In genomic region chr1:234965128-234965527, GRCh38 we compare ENCODE assay signal across 9 cellular contexts.
DNase-seq lines count a peak whose midpoint lies in the region; ATAC-seq and TF ChIP-seq lines count a peak whose summit lies in the region.
"Had no signal": no experiment of that assay in that cellular context is flagged by ENCODE, and none has a peak within 500 bp of the region (broad histone marks: within the 10 kb centered on the region; RNA-seq: fewer than 3 reads in every experiment).

No MANE protein-coding gene starts in this region.

- TF ChIP-seq CTCF in heart left ventricle (IDR thresholded peaks at IDR 0.05), result no peak
- no peak for TF ChIP-seq CTCF in lower lobe of right lung (IDR thresholded peaks at IDR 0.05)
- no peak for TF ChIP-seq CTCF in upper lobe of left lung (IDR thresholded peaks at IDR 0.05)

- H3K27ac ChIP-seq in heart left ventricle, result peak overlapping the region in 10 of 12 donors; percentile 24 to 99 (median 74)
- H3K27ac ChIP-seq in lower lobe of right lung, result peak overlapping the region; percentile 86
- H3K27ac ChIP-seq in upper lobe of left lung, result peak overlapping the region; percentile 48 to 89 (median 88)

- no peaks in the 10 kb centered on the region for H3K9me3 ChIP-seq in heart left ventricle
- H3K9me3 ChIP-seq in lower lobe of right lung, result no peaks in the 10 kb centered on the region
- H3K9me3 ChIP-seq in upper lobe of left lung, result no peaks in the 10 kb centered on the region

- peaks cover 9 to 74% (median 57%) of the 10 kb centered on the region in 12 donors for H3K4me1 ChIP-seq in heart left ventricle
- H3K4me1 ChIP-seq in lower lobe of right lung, result peaks cover 72% of the 10 kb centered on the region
- H3K4me1 ChIP-seq in upper lobe of left lung, result peaks cover 65 to 70% (median 66%) of the 10 kb centered on the region in 4 donors

- H3K27me3 Mint-ChIP-seq in activated naive CD8-positive, alpha-beta T cell treated with anti-CD3 and anti-CD28 coated beads, Interleukin-2, amount 10 ng/mL, durations not matched to agents 7 days and 5 days, result no peaks in the 10 kb centered on the region

- no peaks in the 10 kb centered on the region for H3K36me3 ChIP-seq in heart left ventricle
- no peaks in the 10 kb centered on the region for H3K36me3 ChIP-seq in lower lobe of right lung
- H3K36me3 ChIP-seq in upper lobe of left lung, result no peaks in the 10 kb centered on the region

- H3K4me3 Mint-ChIP-seq in activated naive CD8-positive, alpha-beta T cell treated with anti-CD3 and anti-CD28 coated beads, Interleukin-2, amount 10 ng/mL, durations not matched to agents 7 days and 5 days, result peak overlapping the region; percentile 46

- ATAC-seq in heart left ventricle (no peak), left cardiac atrium (no peak), lower lobe of right lung (no peak), upper lobe of left lung (ENCODE audit: low FRiP score in 2 of 2) (no peak)
- ATAC-seq in activated naive CD8-positive, alpha-beta T cell treated with anti-CD3 and anti-CD28 coated beads, Interleukin-2, amount 10 ng/mL, durations not matched to agents 7 days and 5 days (ENCODE audit: low read depth), result no peak

- DNase-seq in heart left ventricle (no peak), left cardiac atrium (no peak), lower lobe of right lung (no peak), upper lobe of left lung (no peak), NCI-H1436 treated with DMSO at 0.1 percent for 48 hours (lab: John Stamatoyannopoulos, UW) (no peak)
- DNase-seq in activated naive CD8-positive, alpha-beta T cell treated with anti-CD3 and anti-CD28 coated beads, Interleukin-2, amount 10 ng/mL, durations not matched to agents 7 days and 5 days, result no peak
- no peak for DNase-seq in effector CD4-positive, alpha-beta T cell
- DNase-seq in stimulated activated CD4-positive, alpha-beta T cell treated with anti-CD3 and anti-CD28 coated beads, Interleukin-12 subunit alpha, Interleukin-12 subunit beta, amount 100 ng/mL, for 4 hours, result no peak
- DNase-seq: activated gamma-delta T cell had no signal

- intact Hi-C loops in heart left ventricle (cut with DNase I), result loop anchor here in 6 of 10 donors (5.0 to 10.0 kb wide), 4 partner anchors 38 to 540 kb away; partner anchors contain the start of genes B3GALNT2 (in 1 of the 6) and IRF2BP2 (in 1 of the 6)
- intact Hi-C loops in left cardiac atrium (cut with DNase I), result no loop called here
- intact Hi-C loops in lower lobe of right lung (cut with DNase I), result no loop called here

- POLR2A ChIA-PET in activated naive CD8-positive, alpha-beta T cell treated with anti-CD3 and anti-CD28 coated beads, Interleukin-2, amount 10 ng/mL, durations not matched to agents 7 days and 5 days (lab: Charles Lee), result interaction anchor here (1.7 kb wide), 1 partner anchor 47 kb away, joined by 4 read pairs; no protein-coding TSS in a partner anchor

- peak overlapping the region; percentile 88 for H3K27ac Mint-ChIP-seq in activated naive CD8-positive, alpha-beta T cell treated with anti-CD3 and anti-CD28 coated beads, Interleukin-2, amount 10 ng/mL, durations not matched to agents 7 days and 5 days

- H3K27me3 ChIP-seq in heart left ventricle (no peaks in the 10 kb centered on the region), lower lobe of right lung (ENCODE audit: low read depth) (no peaks in the 10 kb centered on the region), upper lobe of left lung (no peaks in the 10 kb centered on the region)

- no peaks in the 10 kb centered on the region for H3K9me3 Mint-ChIP-seq in activated naive CD8-positive, alpha-beta T cell treated with anti-CD3 and anti-CD28 coated beads, Interleukin-2, amount 10 ng/mL, durations not matched to agents 7 days and 5 days

- H3K4me1 Mint-ChIP-seq in activated naive CD8-positive, alpha-beta T cell treated with anti-CD3 and anti-CD28 coated beads, Interleukin-2, amount 10 ng/mL, durations not matched to agents 7 days and 5 days, result peaks cover 56% of the 10 kb centered on the region

- TF ChIP-seq EP300 in upper lobe of left lung (IDR thresholded peaks at IDR 0.05), result no peak

- no peak overlapping the region for H3K4me3 ChIP-seq in heart left ventricle
- no peak overlapping the region for H3K4me3 ChIP-seq in lower lobe of right lung
- H3K4me3 ChIP-seq in upper lobe of left lung, result no peak overlapping the region

- peaks cover 9% of the 10 kb centered on the region for H3K36me3 Mint-ChIP-seq in activated naive CD8-positive, alpha-beta T cell treated with anti-CD3 and anti-CD28 coated beads, Interleukin-2, amount 10 ng/mL, durations not matched to agents 7 days and 5 days

- TF ChIP-seq POLR2A in heart left ventricle (IDR thresholded peaks at IDR 0.05), result no peak
- no peak for TF ChIP-seq POLR2A in upper lobe of left lung (IDR thresholded peaks at IDR 0.05)

Comparison
In these comparisons a context has a peak if more than half of its experiments do, and no peak if none do; other contexts are left out.
1. intact Hi-C loops: an anchor here in heart left ventricle (5.0 to 10.0 kb wide); none called in left cardiac atrium and lower lobe of right lung.